Comparison of ENCODE assay signal across 15 cellular contexts in genomic region chr1:28064064-28064463, GRCh38.
DNase-seq lines count a peak whose midpoint lies in the region; ATAC-seq, FAIRE-seq and TF ChIP-seq lines count a peak whose summit lies in the region.
"Had no signal": no experiment of that assay in that cellular context is flagged by ENCODE, and none has a peak within 500 bp of the region (broad histone marks: within the 10 kb centered on the region; RNA-seq: fewer than 3 reads in every experiment).

No MANE protein-coding gene starts in this region.

- no peak overlapping the region for H3K9ac ChIP-seq in SU-DHL-6 (ENCODE audit: low read length)

- peaks cover 42% of the 10 kb centered on the region for H3F3A ChIP-seq in SU-DHL-6 (ENCODE audit: insufficient read depth)

- peak overlapping the region; percentile 32 for H3K4me2 ChIP-seq in SU-DHL-6 (ENCODE audit: low read depth, low read length, poor library complexity, severe bottlenecking)

- FAIRE-seq in HTR-8/SVneo (lab: Jason Lieb, UNC) = no peak

- DNase-seq in AG10803 (ENCODE audit: low read depth) (peak; percentile 19), HTR-8/SVneo (ENCODE audit: insufficient read length, low spot score) (peak; percentile 37), fibroblast of gingiva (ENCODE audit: low read depth) (peak; percentile 38), NCI-H526 (lab: John Stamatoyannopoulos, UW) (no peak), NCI-H128 (lab: John Stamatoyannopoulos, UW; ENCODE audit: unreplicated experiment) (no peak)
- DNase-seq: colonic mucosa; Kasumi-1; naive B cell; RPMI8226; stimulated activated CD4-positive, alpha-beta T cell treated with anti-CD3 and anti-CD28 coated beads, Interleukin-4, amount 100 ng/mL, for 4 hours; stimulated activated naive CD4-positive, alpha-beta T cell treated with Interleukin-2 at 50 U/mL for 16 hours; T-helper 9 cell had no signal

- no peak for TF ChIP-seq CTCF in AG10803 (conservative IDR thresholded peaks at IDR 0.05; ENCODE audit: low read length)
- TF ChIP-seq CTCF in SU-DHL-6 (IDR thresholded peaks at IDR 0.05; ENCODE audit: insufficient read depth, low read length, poor library complexity, severe bottlenecking) = no peak

- ATAC-seq in HG03095 (IDR thresholded peaks at IDR 0.05; ENCODE audit: unreplicated experiment) = no peak
- ATAC-seq in HG03097 (IDR thresholded peaks at IDR 0.05; ENCODE audit: low FRiP score, unreplicated experiment) = no peak

- H2AFZ ChIP-seq in SU-DHL-6 (ENCODE audit: low read depth, low read length, severe bottlenecking) = no peak overlapping the region

- H3K9me2 ChIP-seq in SU-DHL-6 (replicated peaks; ENCODE audit: insufficient read depth, low read length) = no peaks in the 10 kb centered on the region

- H3K9me3 ChIP-seq in SU-DHL-6 (ENCODE audit: insufficient read depth, low read length) = no peaks in the 10 kb centered on the region
- H3K9me3 ChIP-seq: colonic mucosa had no signal

- H3K4me3 ChIP-seq in AG10803 (ENCODE audit: low read length) = no peak overlapping the region
- no peak overlapping the region for H3K4me3 ChIP-seq in SU-DHL-6 (ENCODE audit: insufficient read depth, low read length, poor library complexity, severe bottlenecking)
- H3K4me3 ChIP-seq: colonic mucosa had no signal

- peak overlapping the region; percentile 25; the same call in 1 of the 2 replicates for H3K27ac ChIP-seq in SU-DHL-6 (ENCODE audit: low read depth, low read length)
- H3K27ac ChIP-seq: colonic mucosa had no signal

- no peaks in the 10 kb centered on the region for H3K27me3 ChIP-seq in SU-DHL-6 (ENCODE audit: low read length)
- H3K27me3 ChIP-seq: colonic mucosa had no signal

- H3K79me2 ChIP-seq in SU-DHL-6 (ENCODE audit: insufficient read depth, low read length) = peaks cover 98% of the 10 kb centered on the region

- 0 out of 2 replicates have a peak, but pooled peaks cover 5% of the 10 kb centered on the region for H4K20me1 ChIP-seq in SU-DHL-6 (ENCODE audit: low read depth, low read length)

- peaks cover 2% of the 10 kb centered on the region; the same call in 1 of the 2 replicates for H3K36me3 ChIP-seq in SU-DHL-6 (ENCODE audit: low read length)
- H3K36me3 ChIP-seq: colonic mucosa had no signal

Comparison
In these comparisons a context has a peak if more than half of its experiments do, and no peak if none do; other contexts are left out.
1. DNase-seq: peak in AG10803 (single experiment), HTR-8/SVneo (single experiment) and fibroblast of gingiva (single experiment); none in NCI-H526 (0 of 2) and NCI-H128 (single experiment).